9 cellular contexts compared by ENCODE assay signal in the genomic region with DNA sequence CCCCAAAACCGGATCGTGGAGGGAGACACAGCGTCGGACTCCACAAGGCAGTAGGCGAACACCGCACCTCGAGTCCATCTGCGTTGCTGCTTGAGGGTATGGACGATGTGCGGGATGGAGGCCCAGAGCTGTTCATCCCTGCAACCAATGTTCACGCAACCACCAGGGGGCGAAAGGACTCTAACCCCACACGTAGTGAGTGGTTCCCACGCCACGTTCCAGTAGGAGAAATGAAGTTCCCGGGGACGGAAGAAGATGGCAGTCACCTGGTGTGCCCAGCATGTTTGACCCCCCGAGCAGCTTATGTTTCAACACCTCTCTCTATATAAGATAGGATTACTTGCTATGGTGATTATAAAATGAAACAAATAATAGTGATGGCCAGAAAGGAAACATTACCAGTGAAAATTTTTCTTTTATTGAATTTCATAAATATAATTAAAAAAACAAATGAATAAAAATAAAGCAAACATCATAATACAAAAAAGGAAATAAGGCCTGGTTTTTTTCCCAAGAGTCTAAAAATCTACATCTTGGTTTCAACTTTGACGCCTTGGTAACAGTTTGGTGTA.
DNase-seq lines count a peak whose midpoint lies in the region; ATAC-seq and TF ChIP-seq lines count a peak whose summit lies in the region.
"Had no signal": no experiment of that assay in that cellular context is flagged by ENCODE, and none has a peak within 500 bp of the region (broad histone marks: within the 10 kb centered on the region; RNA-seq: fewer than 3 reads in every experiment).

No MANE protein-coding gene starts in this region.

- no peaks in the 10 kb centered on the region for H3K9me3 Mint-ChIP-seq in osteocyte (ENCODE audit: unreplicated experiment)
- H3K9me3 Mint-ChIP-seq: stimulated activated naive CD8-positive, alpha-beta T cell treated with anti-CD3 and anti-CD28 coated beads, Interleukin-15, Interleukin-2, amounts not matched to agents 100 ng/mL and 50 ng/mL, for 24 hours had no signal

- no peaks in the 10 kb centered on the region for H3K27me3 Mint-ChIP-seq in osteocyte (ENCODE audit: unreplicated experiment)

- POLR2A ChIA-PET in BJ (lab: Charles Lee) = no interaction called here

- intact Hi-C loops in upper lobe of right lung (cut with DNase I) = loop anchor here (5.0 kb wide), 1 partner anchor 456 kb away; no protein-coding TSS in a partner anchor

- H3K4me3 ChIP-seq in BJ (ENCODE audit: low read depth, low read length) (no peak overlapping the region), H7 (ENCODE audit: insufficient read depth, low read depth, low read length) (no peak overlapping the region), upper lobe of right lung (no peak overlapping the region)

- H3K27ac ChIP-seq in foreskin keratinocyte (no peak overlapping the region), upper lobe of right lung (no peak overlapping the region)

- H3K27ac Mint-ChIP-seq in osteocyte (ENCODE audit: unreplicated experiment) = no peak overlapping the region
- H3K27ac Mint-ChIP-seq: stimulated activated naive CD8-positive, alpha-beta T cell treated with anti-CD3 and anti-CD28 coated beads, Interleukin-15, Interleukin-2, amounts not matched to agents 100 ng/mL and 50 ng/mL, for 24 hours had no signal

- H3K4me1 Mint-ChIP-seq in osteocyte (ENCODE audit: unreplicated experiment) = peaks cover 3% of the 10 kb centered on the region

- H3K36me3 Mint-ChIP-seq in osteocyte (ENCODE audit: unreplicated experiment) = no peaks in the 10 kb centered on the region

- H3K9me3 ChIP-seq in upper lobe of right lung = no peaks in the 10 kb centered on the region

- peak overlapping the region; percentile 30 for H3K4me3 Mint-ChIP-seq in osteocyte (ENCODE audit: unreplicated experiment)
- H3K4me3 Mint-ChIP-seq: stimulated activated naive CD8-positive, alpha-beta T cell treated with anti-CD3 and anti-CD28 coated beads, Interleukin-15, Interleukin-2, amounts not matched to agents 100 ng/mL and 50 ng/mL, for 24 hours had no signal

- peak; percentile 66 for ATAC-seq in foreskin keratinocyte
- ATAC-seq in upper lobe of right lung = peak; percentile 91

- no peaks in the 10 kb centered on the region for H3K36me3 ChIP-seq in BJ (ENCODE audit: control insufficient read depth, insufficient read depth, low read length)
- H3K36me3 ChIP-seq in H7 (replicated peaks; ENCODE audit: control insufficient read depth, insufficient read depth, low read length) = no peaks in the 10 kb centered on the region
- H3K36me3 ChIP-seq in upper lobe of right lung = no peaks in the 10 kb centered on the region

- H3K27me3 ChIP-seq in BJ (ENCODE audit: control insufficient read depth, insufficient read depth, low read length) = 0 out of 2 replicates have a peak, but pooled peaks cover 1% of the 10 kb centered on the region
- peaks cover 5% of the 10 kb centered on the region for H3K27me3 ChIP-seq in H7 (ENCODE audit: control insufficient read depth, insufficient read depth, low read length)
- H3K27me3 ChIP-seq in foreskin keratinocyte = peaks cover 9% of the 10 kb centered on the region
- no peaks in the 10 kb centered on the region for H3K27me3 ChIP-seq in upper lobe of right lung

- TF ChIP-seq CTCF in BJ (IDR thresholded peaks at IDR 0.05; ENCODE audit: insufficient read depth, low read depth, low read length) (peak; percentile 85), foreskin keratinocyte (conservative IDR thresholded peaks at IDR 0.05) (peak; percentile 75), osteocyte (IDR thresholded peaks at IDR 0.05) (peak; percentile 88), upper lobe of right lung (IDR thresholded peaks at IDR 0.05) (peak; percentile 73)

- no peaks in the 10 kb centered on the region for H3K4me1 ChIP-seq in foreskin keratinocyte
- no peaks in the 10 kb centered on the region for H3K4me1 ChIP-seq in upper lobe of right lung

- CTCF ChIA-PET in BJ (lab: Yijun Ruan, JAX) = interaction anchor here (0.6 to 10.2 kb wide), 26 partner anchors 9 to 612 kb away, joined by 3 to 170 read pairs (median 4); no protein-coding TSS in a partner anchor

- no peak for DNase-seq in BJ (ENCODE audit: low read depth)
- DNase-seq in H7 = peak; percentile 75
- DNase-seq in NCI-H82 (lab: John Stamatoyannopoulos, UW) = peak; percentile 92
- peak; percentile 60 to 62 for DNase-seq in activated T-cell treated with anti-CD3 and anti-CD28 coated beads, Interleukin-2, amount 50 U/mL, for 48 hours
- peak; percentile 20 to 44 for DNase-seq in foreskin keratinocyte
- DNase-seq in osteocyte (ENCODE audit: extremely low spot score, unreplicated experiment) = peak; percentile 92
- peak; percentile 85 for DNase-seq in upper lobe of right lung
- DNase-seq in effector CD4-positive, alpha-beta T cell = no peak

Comparison
In these comparisons a context has a peak if more than half of its experiments do, and no peak if none do; other contexts are left out.
1. DNase-seq: peak in H7 (single experiment), NCI-H82 (single experiment), activated T-cell treated with anti-CD3 and anti-CD28 coated beads, Interleukin-2, amount 50 U/mL, for 48 hours (2 of 2), foreskin keratinocyte (2 of 2), osteocyte (single experiment) and upper lobe of right lung (single experiment); none in BJ (single experiment) and effector CD4-positive, alpha-beta T cell (single experiment).
2. Peak in every context shown above with its lines, with median percentiles within 50 percentile points of each other: CTCF ChIP-seq.